36 cellular contexts compared by ENCODE assay signal in the genomic region with DNA sequence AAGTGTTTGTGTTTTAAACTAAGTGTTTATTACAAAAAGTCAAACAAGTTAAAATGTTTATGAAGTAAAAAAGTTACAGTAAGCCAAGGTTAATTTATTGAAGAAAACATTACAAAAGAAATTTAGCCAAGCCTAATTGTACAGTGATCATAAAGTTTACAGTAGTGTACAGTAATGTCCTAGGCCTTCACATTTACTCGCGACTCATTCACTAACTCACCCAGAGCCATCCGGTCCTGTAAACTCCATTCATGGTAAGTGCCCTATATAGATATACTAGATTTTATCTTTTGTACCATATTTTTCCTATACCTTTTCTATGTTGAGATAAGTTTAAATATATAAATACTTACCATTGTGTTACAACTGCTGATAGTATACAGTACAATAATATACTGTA.
"Had no signal": no experiment of that assay in that cellular context is flagged by ENCODE, and none has a peak within 500 bp of the region (broad histone marks: within the 10 kb centered on the region; RNA-seq: fewer than 3 reads in every experiment).

No MANE protein-coding gene starts in this region.

- H3K27ac Mint-ChIP-seq: activated CD4-positive, alpha-beta memory T cell treated with anti-CD3 and anti-CD28 coated beads for 36 hours; activated CD4-positive, alpha-beta T cell treated with anti-CD3 and anti-CD28 coated beads for 36 hours; activated CD8-positive, alpha-beta T cell treated with anti-CD3 and anti-CD28 coated beads for 36 hours; activated naive CD4-positive, alpha-beta T cell treated with anti-CD3 and anti-CD28 coated beads for 36 hours; activated naive CD4-positive, alpha-beta T cell treated with anti-CD3 and anti-CD28 coated beads, Interleukin-2, amount 50 U/mL, for 72 hours; activated naive CD8-positive, alpha-beta T cell treated with anti-CD3 and anti-CD28 coated beads for 36 hours; activated T-cell treated with anti-CD3 and anti-CD28 coated beads, Interleukin-2, amount 50 U/mL, for 72 hours; activated T-helper 1 cell treated with anti-CD3 and anti-CD28 coated beads, Interleukin-12 subunit alpha, Interleukin-12 subunit beta, Interleukin-2, Interleukin-4 antibody, amounts not matched to agents 30 ng/mL and 10 ng/mL and 1 ng/mL, durations not matched to agents 14 hours and 24 hours and 36 hours; activated T-helper 17 cell treated with anti-CD3 and anti-CD28 coated beads, Interleukin-2, amount 50 U/mL, for 72 hours; T-helper 1 cell treated with Interleukin-12 subunit alpha and Interleukin-12 subunit beta and Interleukin-4 antibody, amounts not matched to agents 30 μg/mL and 1 μg/mL, for 36 hours; T-helper 2 cell treated with Interferon-gamma antibody and Interleukin-4, amounts not matched to agents 5 μg/mL and 100 μg/mL, for 36 hours; WTC11 had no signal

- H3K36me3 ChIP-seq: adrenal gland, brain microvascular endothelial cell, breast epithelium, WERI-Rb-1 had no signal

- H3K4me1 ChIP-seq: adrenal gland, body of pancreas, breast epithelium had no signal

- H3K27me3 Mint-ChIP-seq: activated CD4-positive, alpha-beta memory T cell treated with anti-CD3 and anti-CD28 coated beads for 36 hours; activated CD4-positive, alpha-beta T cell treated with anti-CD3 and anti-CD28 coated beads for 36 hours; activated CD8-positive, alpha-beta T cell treated with anti-CD3 and anti-CD28 coated beads for 36 hours; activated naive CD8-positive, alpha-beta T cell treated with anti-CD3 and anti-CD28 coated beads for 36 hours; activated T-helper 17 cell treated with anti-CD3 and anti-CD28 coated beads, Interleukin-2, amount 50 U/mL, for 72 hours had no signal

- H3K9me3 Mint-ChIP-seq: activated T-helper 1 cell treated with anti-CD3 and anti-CD28 coated beads, Interleukin-12 subunit alpha, Interleukin-12 subunit beta, Interleukin-2, Interleukin-4 antibody, amounts not matched to agents 30 ng/mL and 10 ng/mL and 1 ng/mL, durations not matched to agents 14 hours and 24 hours and 36 hours; WTC11 had no signal

- H3K4me3 ChIP-seq: adrenal gland, body of pancreas, breast epithelium had no signal

- H3K4me1 Mint-ChIP-seq: activated CD4-positive, alpha-beta T cell treated with anti-CD3 and anti-CD28 coated beads for 36 hours; activated naive CD8-positive, alpha-beta T cell treated with anti-CD3 and anti-CD28 coated beads for 36 hours; activated T-helper 17 cell treated with anti-CD3 and anti-CD28 coated beads, Interleukin-2, amount 50 U/mL, for 72 hours had no signal

- H3K27me3 ChIP-seq: adrenal gland, body of pancreas, brain microvascular endothelial cell, breast epithelium had no signal

- H3K4me3 Mint-ChIP-seq: activated CD4-positive, alpha-beta memory T cell treated with anti-CD3 and anti-CD28 coated beads for 36 hours; activated CD4-positive, alpha-beta T cell treated with anti-CD3 and anti-CD28 coated beads for 36 hours; activated CD8-positive, alpha-beta T cell treated with anti-CD3 and anti-CD28 coated beads for 36 hours; activated naive CD4-positive, alpha-beta T cell treated with anti-CD3 and anti-CD28 coated beads for 36 hours; activated naive CD8-positive, alpha-beta T cell treated with anti-CD3 and anti-CD28 coated beads for 36 hours; activated T-cell treated with anti-CD3 and anti-CD28 coated beads, Interleukin-2, amount 50 U/mL, for 4 hours; activated T-cell treated with anti-CD3 and anti-CD28 coated beads, Interleukin-2, amount 50 U/mL, for 72 hours; activated T-helper 1 cell treated with anti-CD3 and anti-CD28 coated beads, Interleukin-12 subunit alpha, Interleukin-12 subunit beta, Interleukin-2, Interleukin-4 antibody, amounts not matched to agents 30 ng/mL and 10 ng/mL and 1 ng/mL, durations not matched to agents 14 hours and 24 hours and 36 hours; activated T-helper 17 cell treated with anti-CD3 and anti-CD28 coated beads, Interleukin-2, amount 50 U/mL, for 72 hours; T-helper 1 cell treated with Interleukin-12 subunit alpha and Interleukin-12 subunit beta and Interleukin-4 antibody, amounts not matched to agents 30 μg/mL and 1 μg/mL, for 36 hours; T-helper 2 cell treated with Interferon-gamma antibody and Interleukin-4, amounts not matched to agents 5 μg/mL and 100 μg/mL, for 36 hours; WTC11 had no signal

- H3K27ac ChIP-seq: adrenal gland, body of pancreas, brain microvascular endothelial cell, breast epithelium, WERI-Rb-1 had no signal

- H3K36me3 Mint-ChIP-seq: activated CD4-positive, alpha-beta memory T cell treated with anti-CD3 and anti-CD28 coated beads for 36 hours; activated naive CD4-positive, alpha-beta T cell treated with anti-CD3 and anti-CD28 coated beads, Interleukin-2, amount 50 U/mL, for 72 hours; activated naive CD8-positive, alpha-beta T cell treated with anti-CD3 and anti-CD28 coated beads for 36 hours; WTC11 had no signal

- DNase-seq: activated CD4-positive, alpha-beta memory T cell treated with anti-CD3 and anti-CD28 coated beads for 36 hours; activated CD4-positive, alpha-beta T cell treated with anti-CD3 and anti-CD28 coated beads for 1 hour; activated CD4-positive, alpha-beta T cell treated with anti-CD3 and anti-CD28 coated beads for 36 hours; activated CD4-positive, alpha-beta T cell treated with anti-CD3 and anti-CD28 coated beads for 48 hours; activated CD4-positive, alpha-beta T cell treated with anti-CD3 and anti-CD28 coated beads, Interleukin-2, amount 50 U/mL, for 1 hour; activated CD4-positive, alpha-beta T cell treated with anti-CD3 and anti-CD28 coated beads, Interleukin-2, amount 50 U/mL, for 4 hours; activated CD4-positive, CD25-positive, alpha-beta regulatory T cell; activated CD8-positive, alpha-beta memory T cell treated with anti-CD3 and anti-CD28 coated beads, Interleukin-2, amount 50 U/mL, for 4 hours; activated CD8-positive, alpha-beta T cell treated with anti-CD3 and anti-CD28 coated beads for 36 hours; activated effector memory CD4-positive, alpha-beta T cell treated with anti-CD3 and anti-CD28 coated beads, Interleukin-2, amount 50 U/mL, for 16 hours; activated gamma-delta T cell treated with Interleukin-2 at 50 U/mL for 16 hours; activated naive CD4-positive, alpha-beta T cell; activated naive CD4-positive, alpha-beta T cell treated with anti-CD3 and anti-CD28 coated beads for 36 hours; activated naive CD4-positive, alpha-beta T cell treated with anti-CD3 and anti-CD28 coated beads, Interleukin-2, amount 50 U/mL, for 16 hours; activated naive CD8-positive, alpha-beta T cell treated with anti-CD3 and anti-CD28 coated beads for 36 hours; activated T-cell treated with anti-CD3 and anti-CD28 coated beads for 4 hours; activated T-cell treated with anti-CD3 and anti-CD28 coated beads, Interleukin-2, amount 50 U/mL, for 1 hour; activated T-cell treated with anti-CD3 and anti-CD28 coated beads, Interleukin-2, amount 50 U/mL, for 4 hours; activated T-cell treated with anti-CD3 and anti-CD28 coated beads, Interleukin-2, amount 50 U/mL, for 72 hours; adrenal gland; amniotic stem cell; aorta; body of pancreas; brain microvascular endothelial cell; central memory CD4-positive, alpha-beta T cell; T-helper 2 cell; T-helper 9 cell; WERI-Rb-1 had no signal

- H3K9me3 ChIP-seq: adrenal gland, body of pancreas, breast epithelium had no signal

- ATAC-seq: activated CD4-positive, alpha-beta T cell treated with anti-CD3 and anti-CD28 coated beads for 36 hours; activated CD4-positive, CD25-positive, alpha-beta regulatory T cell treated with anti-CD3 and anti-CD28 coated beads, Interleukin-2, amount 50 U/mL, for 24 hours; activated CD8-positive, alpha-beta T cell treated with anti-CD3 and anti-CD28 coated beads for 36 hours; activated naive CD4-positive, alpha-beta T cell treated with anti-CD3 and anti-CD28 coated beads, Interleukin-2, amount 50 U/mL, for 72 hours; activated T-cell treated with anti-CD3 and anti-CD28 coated beads, Interleukin-2, amount 50 U/mL, for 4 hours; activated T-cell treated with anti-CD3 and anti-CD28 coated beads, Interleukin-2, amount 50 U/mL, for 72 hours; activated T-helper 17 cell treated with anti-CD3 and anti-CD28 coated beads, Interleukin-2, amount 50 U/mL, for 72 hours; body of pancreas; WTC11 had no signal
